Comparison of ENCODE assay signal across 24 cellular contexts in the genomic region with DNA sequence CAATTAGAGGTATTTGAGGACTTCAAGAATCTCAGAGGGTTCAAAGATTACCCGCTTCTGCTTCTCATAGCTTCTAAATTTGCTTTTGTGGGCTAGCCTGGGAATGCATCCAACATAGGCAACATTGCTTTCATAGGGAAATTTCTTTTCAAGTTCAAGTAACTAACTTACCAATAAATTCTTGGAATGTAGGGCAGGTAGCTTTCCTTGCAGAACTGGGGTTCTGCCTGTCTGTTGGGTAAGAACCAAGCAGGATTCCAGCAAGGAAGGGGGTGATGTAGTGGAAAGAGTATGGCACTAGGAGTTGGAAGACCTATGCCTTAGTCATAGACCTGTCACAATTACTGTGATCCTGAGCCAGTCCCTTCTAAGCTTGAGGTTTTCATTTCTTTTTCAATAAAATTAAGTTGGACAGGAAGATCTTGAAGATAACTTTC.
A peak's percentile ranks its signal among the peaks of the same experiment; 100 is the strongest.
DNase-seq lines count a peak whose midpoint lies in the region; ATAC-seq, FAIRE-seq and TF ChIP-seq lines count a peak whose summit lies in the region.
"Had no signal": no experiment of that assay in that cellular context is flagged by ENCODE, and none has a peak within 500 bp of the region (broad histone marks: within the 10 kb centered on the region; RNA-seq: fewer than 3 reads in every experiment).

No MANE protein-coding gene starts in this region.

- H3K36me3 Mint-ChIP-seq in T-helper 2 cell treated with Interferon-gamma antibody and Interleukin-4, amounts not matched to agents 5 μg/mL and 100 μg/mL, for 36 hours (ENCODE audit: low read depth): no peaks in the 10 kb centered on the region
- H3K36me3 Mint-ChIP-seq: CD14-positive monocyte, IgD-negative memory B cell, mesothelial cell of epicardium had no signal

- intact Hi-C loops in heart right ventricle (cut with DNase I): loop anchor here in 5 of 10 donors (5.0 to 10.0 kb wide), 8 partner anchors 59 to 167 kb away; a partner anchor contains a TSS
- intact Hi-C loops in cardiac septum (cut with DNase I): no loop called here
- intact Hi-C loops in tibial artery (cut with DNase I; ENCODE audit: low total_unique reads): loop anchor here (10.0 kb wide), 1 partner anchor 167 kb away; a partner anchor contains a TSS

- DNase-seq in heart right ventricle (no peak), cardiac septum (ENCODE audit: low spot score) (no peak), RPMI7951 (ENCODE audit: low read depth) (peak; percentile 46), glomerular visceral epithelial cell (ENCODE audit: extremely low spot score) (peak; percentile 18), tibial artery (no peak), 8988T (no peak), GM12892 (ENCODE audit: insufficient read length) (no peak)
- DNase-seq in T-helper 2 cell treated with Interferon-gamma antibody and Interleukin-4, amounts not matched to agents 5 μg/mL and 100 μg/mL, for 36 hours (ENCODE audit: low spot score): no peak
- DNase-seq: activated CD4-positive, alpha-beta T cell treated with anti-CD3 and anti-CD28 coated beads, Interleukin-2, amount 50 U/mL, for 48 hours; adrenal gland; left colon; NCI-H1694 treated with DMSO at 0.1 percent for 48 hours; SHP77 treated with DMSO at 0.1 percent for 48 hours; stimulated activated CD4-positive, alpha-beta T cell treated with anti-CD3 and anti-CD28 coated beads, Interleukin-4, amount 100 ng/mL, for 4 hours; stomach; WERI-Rb-1 had no signal

- H3K9me3 ChIP-seq in heart right ventricle: no peaks in the 10 kb centered on the region
- no peaks in the 10 kb centered on the region for H3K9me3 ChIP-seq in tibial artery
- H3K9me3 ChIP-seq: adrenal gland, gastroesophageal sphincter, stomach had no signal

- no peaks in the 10 kb centered on the region for H3K4me1 Mint-ChIP-seq in T-helper 2 cell treated with Interferon-gamma antibody and Interleukin-4, amounts not matched to agents 5 μg/mL and 100 μg/mL, for 36 hours (ENCODE audit: low read depth)
- H3K4me1 Mint-ChIP-seq: IgD-negative memory B cell had no signal

- no peak overlapping the region for H3K4me3 Mint-ChIP-seq in T-helper 2 cell treated with Interferon-gamma antibody and Interleukin-4, amounts not matched to agents 5 μg/mL and 100 μg/mL, for 36 hours
- H3K4me3 Mint-ChIP-seq: CD14-positive monocyte; central memory CD8-positive, alpha-beta T cell; IgD-negative memory B cell; mesothelial cell of epicardium; T-helper 1 cell treated with Interleukin-12 subunit alpha and Interleukin-12 subunit beta and Interleukin-4 antibody, amounts not matched to agents 30 μg/mL and 1 μg/mL, for 36 hours had no signal

- no peak for ATAC-seq in heart right ventricle
- ATAC-seq: gastroesophageal sphincter, left colon had no signal

- H3K27me3 ChIP-seq in heart right ventricle (no peaks in the 10 kb centered on the region), tibial artery (no peaks in the 10 kb centered on the region)
- H3K27me3 ChIP-seq: adrenal gland, gastroesophageal sphincter, stomach had no signal

- TF ChIP-seq CTCF in heart right ventricle (IDR thresholded peaks at IDR 0.05) (no peak), tibial artery (IDR thresholded peaks at IDR 0.05) (no peak)

- peaks cover 4 to 69% (median 40%) of the 10 kb centered on the region in 9 donors for H3K4me1 ChIP-seq in heart right ventricle
- peaks cover 0 to 34% (median 4%) of the 10 kb centered on the region in 4 donors for H3K4me1 ChIP-seq in tibial artery
- H3K4me1 ChIP-seq: adrenal gland, gastroesophageal sphincter, stomach had no signal

- H3K36me3 ChIP-seq in heart right ventricle (no peaks in the 10 kb centered on the region), tibial artery (no peaks in the 10 kb centered on the region)
- H3K36me3 ChIP-seq: adrenal gland, gastroesophageal sphincter, stomach, WERI-Rb-1 had no signal

- H3K9me3 Mint-ChIP-seq in T-helper 2 cell treated with Interferon-gamma antibody and Interleukin-4, amounts not matched to agents 5 μg/mL and 100 μg/mL, for 36 hours: no peaks in the 10 kb centered on the region
- H3K9me3 Mint-ChIP-seq: central memory CD8-positive, alpha-beta T cell; IgD-negative memory B cell; mesothelial cell of epicardium; T-helper 1 cell treated with Interleukin-12 subunit alpha and Interleukin-12 subunit beta and Interleukin-4 antibody, amounts not matched to agents 30 μg/mL and 1 μg/mL, for 36 hours had no signal

- H3K27ac Mint-ChIP-seq in T-helper 2 cell treated with Interferon-gamma antibody and Interleukin-4, amounts not matched to agents 5 μg/mL and 100 μg/mL, for 36 hours: no peak overlapping the region
- H3K27ac Mint-ChIP-seq: IgD-negative memory B cell; mesothelial cell of epicardium; T-helper 1 cell treated with Interleukin-12 subunit alpha and Interleukin-12 subunit beta and Interleukin-4 antibody, amounts not matched to agents 30 μg/mL and 1 μg/mL, for 36 hours had no signal

- TF ChIP-seq POLR2A in GM12892 (IDR thresholded peaks at IDR 0.05; ENCODE audit: low read depth, low read length): no peak

- WGBS in heart right ventricle, 2 donors: 46 to 65% methylated on average over 1 of the region's 1 CpG

- peak overlapping the region in 8 of 10 donors; percentile 14 to 90 (median 74) for H3K27ac ChIP-seq in heart right ventricle
- H3K27ac ChIP-seq in tibial artery: peak overlapping the region; percentile 39 to 50
- H3K27ac ChIP-seq: adrenal gland, gastroesophageal sphincter, HL-60, stomach, WERI-Rb-1 had no signal

- H3K4me3 ChIP-seq in heart right ventricle: no peak overlapping the region
- H3K4me3 ChIP-seq in tibial artery: no peak overlapping the region
- H3K4me3 ChIP-seq: adrenal gland, gastroesophageal sphincter, stomach had no signal

- no peaks in the 10 kb centered on the region for H3K27me3 Mint-ChIP-seq in T-helper 2 cell treated with Interferon-gamma antibody and Interleukin-4, amounts not matched to agents 5 μg/mL and 100 μg/mL, for 36 hours (ENCODE audit: low read depth)

- FAIRE-seq in GM12892 (lab: Jason Lieb, UNC): no peak
- FAIRE-seq: G401.6 had no signal

Comparison
In these comparisons a context has a peak if more than half of its experiments do, and no peak if none do; other contexts are left out.
1. DNase-seq: peak in RPMI7951 (single experiment) and glomerular visceral epithelial cell (single experiment); none in heart right ventricle (0 of 2), cardiac septum (single experiment), tibial artery (0 of 2), 8988T (single experiment), T-helper 2 cell treated with Interferon-gamma antibody and Interleukin-4, amounts not matched to agents 5 μg/mL and 100 μg/mL, for 36 hours (single experiment) and GM12892 (single experiment).